ENCODE assay signal across 10 cellular contexts in genomic region chr6:158663465-158664167, GRCh38. TPM values are rescaled to one million over a fixed set of nuclear protein-coding genes. Genes with fewer than 3 reads are reported as not detected.
DNase-seq lines count a peak whose midpoint lies in the region; ATAC-seq lines count a peak whose summit lies in the region.
"Had no signal": no experiment of that assay in that cellular context is flagged by ENCODE, and none has a peak within 500 bp of the region (broad histone marks: within the 10 kb centered on the region; RNA-seq: fewer than 3 reads in every experiment).

No MANE protein-coding gene starts in this region.

- peak overlapping the region; percentile 59 for H3K4me3 ChIP-seq in SJCRH30
- H3K4me3 ChIP-seq in right cardiac atrium (ENCODE audit: low read length): no peak overlapping the region
- no peak overlapping the region for H3K4me3 ChIP-seq in CD4-positive, alpha-beta memory T cell (ENCODE audit: low read length in 2 of 2)

- H3K27me3 ChIP-seq in SJCRH30 (no peaks in the 10 kb centered on the region), right cardiac atrium (ENCODE audit: control insufficient read depth, insufficient read depth) (no peaks in the 10 kb centered on the region)
- H3K27me3 ChIP-seq in CD4-positive, alpha-beta memory T cell (ENCODE audit: insufficient read depth, low read length): no peaks in the 10 kb centered on the region

- H3K9me3 ChIP-seq in SJCRH30 (replicated peaks): no peaks in the 10 kb centered on the region
- no peaks in the 10 kb centered on the region for H3K9me3 ChIP-seq in right cardiac atrium (ENCODE audit: control insufficient read depth, low read length)
- H3K9me3 ChIP-seq in CD4-positive, alpha-beta memory T cell (ENCODE audit: control insufficient read depth in 1 of 2, low read length in 2 of 2): no peaks in the 10 kb centered on the region

- peak overlapping the region in 1 of 7 donors; percentile 30 for H3K27ac Mint-ChIP-seq in CD4-positive, alpha-beta memory T cell

- no peaks in the 10 kb centered on the region for H3K36me3 ChIP-seq in SJCRH30
- peaks cover 25% of the 10 kb centered on the region for H3K36me3 ChIP-seq in CD4-positive, alpha-beta memory T cell (ENCODE audit: insufficient read depth, low read length)

- H3K27ac ChIP-seq in SJCRH30 (peak overlapping the region; percentile 91), right cardiac atrium (ENCODE audit: low read length) (peak overlapping the region; percentile 34)
- H3K27ac ChIP-seq in CD4-positive, alpha-beta memory T cell (ENCODE audit: low read depth, low read length): no peak overlapping the region

- peaks cover 0 to 4% (median 0%) of the 10 kb centered on the region in 8 donors for H3K9me3 Mint-ChIP-seq in CD4-positive, alpha-beta memory T cell

- POLR2A ChIA-PET in CD4-positive, alpha-beta memory T cell (lab: Charles Lee; ENCODE audit: partially characterized antibody): interaction anchor here (0.6 to 2.5 kb wide), 4 partner anchors 19 to 79 kb away, joined by 3 to 10 read pairs (median 3); partner anchors contain the start of gene DYNLT1

- H3K36me3 Mint-ChIP-seq in CD4-positive, alpha-beta memory T cell: peaks cover 50 to 65% of the 10 kb centered on the region in 2 donors

- ATAC-seq in right cardiac atrium (no peak), GM21381 (IDR thresholded peaks at IDR 0.05; ENCODE audit: unreplicated experiment) (no peak)

- intact Hi-C loops in right cardiac atrium (cut with DNase I): no loop called here
- intact Hi-C loops in CD4-positive, alpha-beta memory T cell (cut with micrococcal nuclease): no loop called here

- CTCF ChIA-PET in CD4-positive, alpha-beta memory T cell (lab: Charles Lee; ENCODE audit: partially characterized antibody): interaction anchor here (0.6 to 7.5 kb wide), 3 partner anchors 16 to 26 kb away, joined by 3 to 220 read pairs (median 110); partner anchors contain the start of genes DYNLT1 and SYTL3

- no peak overlapping the region for H3K4me3 Mint-ChIP-seq in CD4-positive, alpha-beta memory T cell

- peaks cover 10% of the 10 kb centered on the region for H3K4me1 ChIP-seq in SJCRH30
- peaks cover 2% of the 10 kb centered on the region for H3K4me1 ChIP-seq in right cardiac atrium (ENCODE audit: control insufficient read depth, insufficient read depth, low read length)
- H3K4me1 ChIP-seq in CD4-positive, alpha-beta memory T cell (ENCODE audit: insufficient read depth, low read length): peaks cover 16% of the 10 kb centered on the region

- WGBS in right cardiac atrium: 43% methylated on average over 18 of the region's 18 CpGs

- peaks cover 12 to 24% (median 17%) of the 10 kb centered on the region in 4 donors for H3K4me1 Mint-ChIP-seq in CD4-positive, alpha-beta memory T cell

- DNase-seq in NCI-H2107 treated with DMSO at 0.1 percent for 48 hours (lab: John Stamatoyannopoulos, UW; ENCODE audit: unreplicated experiment) (peak; percentile 57), NCI-H2107 (lab: John Stamatoyannopoulos, UW) (no peak), SJCRH30 (peak; percentile 46 to 59), right cardiac atrium (no peak), pons (ENCODE audit: low spot score) (no peak)
- DNase-seq in stimulated activated CD8-positive, alpha-beta memory T cell treated with anti-CD3 and anti-CD28 coated beads, Interleukin-4, amount 100 ng/mL, for 48 hours: peak; percentile 10
- DNase-seq in CD4-positive, alpha-beta memory T cell: no peak
- DNase-seq: aorta; stimulated activated CD4-positive, alpha-beta T cell treated with anti-CD3 and anti-CD28 coated beads, Interleukin-4, amount 100 ng/mL, for 24 hours had no signal

- no peaks in the 10 kb centered on the region for H3K27me3 Mint-ChIP-seq in CD4-positive, alpha-beta memory T cell

RNA-seq across cellular contexts. Expression of gene SYTL3, which starts 13.8 kb away (rescaled TPM):
- 15.4 and 16.4 TPM in 2 replicates for total RNA-seq in SJCRH30 (2014; rRNA removed; shearing (Covaris generic))
- 10 to 100 TPM in 2 of 4 donors, 1 to 10 TPM in 2; 5.1 to 10.4 (median 10.0) TPM for total RNA-seq in right cardiac atrium
- 5.0 TPM for polyA plus RNA-seq in right cardiac atrium
- 10 to 100 TPM; 22.2 to 24.3 TPM for total RNA-seq in CD4-positive, alpha-beta memory T cell
- 10 to 100 TPM; 11.9 to 13.3 TPM for polyA plus RNA-seq in CD4-positive, alpha-beta memory T cell

RNA-seq across cellular contexts. Expression of gene DYNLT1, which starts 19.1 kb away (rescaled TPM):
- 99.1 and 104 TPM in 2 replicates for total RNA-seq in SJCRH30 (2014; rRNA removed; shearing (Covaris generic))
- 100 to 1,000 TPM in 3 of 4 donors, 10 to 100 TPM in 1; 97.7 to 115 (median 105) TPM for total RNA-seq in right cardiac atrium
- 148 TPM for polyA plus RNA-seq in right cardiac atrium
- 10 to 100 TPM; 78.8 to 90.4 TPM for total RNA-seq in CD4-positive, alpha-beta memory T cell
- 100 to 1,000 TPM in 1 of 2 donors, 10 to 100 TPM in 1; 93.8 to 105 TPM for polyA plus RNA-seq in CD4-positive, alpha-beta memory T cell

Comparison
In these comparisons a context has a peak if more than half of its experiments do, and no peak if none do; other contexts are left out.
1. DNase-seq: peak in NCI-H2107 treated with DMSO at 0.1 percent for 48 hours (single experiment), SJCRH30 (2 of 2) and stimulated activated CD8-positive, alpha-beta memory T cell treated with anti-CD3 and anti-CD28 coated beads, Interleukin-4, amount 100 ng/mL, for 48 hours (single experiment); none in NCI-H2107 (single experiment), right cardiac atrium (0 of 3), CD4-positive, alpha-beta memory T cell (0 of 5) and pons (single experiment).